13 cellular contexts compared by ENCODE assay signal in genomic region chr4:38872620-38873019, GRCh38. TPM values are rescaled to one million over a fixed set of nuclear protein-coding genes. Genes with fewer than 3 reads are reported as not detected.
A peak's percentile ranks its signal among the peaks of the same experiment; 100 is the strongest.
DNase-seq lines count a peak whose midpoint lies in the region; ATAC-seq and TF ChIP-seq lines count a peak whose summit lies in the region.
"Had no signal": no experiment of that assay in that cellular context is flagged by ENCODE, and none has a peak within 500 bp of the region (broad histone marks: within the 10 kb centered on the region; RNA-seq: fewer than 3 reads in every experiment).

No MANE protein-coding gene starts in this region.

- no peaks in the 10 kb centered on the region for H3K36me3 Mint-ChIP-seq in stimulated activated effector memory CD8-positive, alpha-beta T cell treated with anti-CD3 and anti-CD28 coated beads, Interleukin-12 subunit alpha, Interleukin-12 subunit beta, amount 100 ng/mL, for 72 hours
- H3K36me3 Mint-ChIP-seq: activated CD4-positive, alpha-beta memory T cell treated with anti-CD3 and anti-CD28 coated beads for 36 hours had no signal

- H3K27ac Mint-ChIP-seq in stimulated activated effector memory CD8-positive, alpha-beta T cell treated with anti-CD3 and anti-CD28 coated beads, Interleukin-12 subunit alpha, Interleukin-12 subunit beta, amount 100 ng/mL, for 72 hours = no peak overlapping the region
- H3K27ac Mint-ChIP-seq: activated CD4-positive, alpha-beta memory T cell treated with anti-CD3 and anti-CD28 coated beads for 36 hours had no signal

- H3K27me3 ChIP-seq in Peyer's patch (no peaks in the 10 kb centered on the region), stomach (no peaks in the 10 kb centered on the region)
- H3K27me3 ChIP-seq: dorsolateral prefrontal cortex had no signal

- peak overlapping the region in 3 of 4 donors; percentile 28 to 58 (median 29) for H3K27ac ChIP-seq in Peyer's patch
- H3K27ac ChIP-seq in stomach = peak overlapping the region in 4 of 5 donors; percentile 58 to 98 (median 70)
- H3K27ac ChIP-seq: KMS-11 had no signal

- H3K4me1 ChIP-seq in Peyer's patch = peaks cover 0 to 21% (median 0%) of the 10 kb centered on the region in 4 donors
- peaks cover 25 to 72% (median 54%) of the 10 kb centered on the region in 4 donors for H3K4me1 ChIP-seq in stomach

- TF ChIP-seq CTCF in Peyer's patch (IDR thresholded peaks at IDR 0.05) = no peak
- TF ChIP-seq CTCF in foreskin fibroblast (IDR thresholded peaks at IDR 0.05; ENCODE audit: low read depth, low read length) = no peak
- TF ChIP-seq CTCF in stomach (IDR thresholded peaks at IDR 0.05) = no peak

- H3K4me1 Mint-ChIP-seq in stimulated activated effector memory CD8-positive, alpha-beta T cell treated with anti-CD3 and anti-CD28 coated beads, Interleukin-12 subunit alpha, Interleukin-12 subunit beta, amount 100 ng/mL, for 72 hours = peaks cover 4% of the 10 kb centered on the region

- H3K4me3 ChIP-seq in Peyer's patch = no peak overlapping the region
- peak overlapping the region in 1 of 2 donors; percentile 23 for H3K4me3 ChIP-seq in foreskin fibroblast (ENCODE audit: low read depth in 1 of 2, low read length in 2 of 2)
- H3K4me3 ChIP-seq in stomach = no peak overlapping the region
- H3K4me3 ChIP-seq: dorsolateral prefrontal cortex had no signal

- intact Hi-C loops in stomach (cut with DNase I; ENCODE audit: low total_unique reads) = no loop called here

- H3K9me3 Mint-ChIP-seq in stimulated activated effector memory CD8-positive, alpha-beta T cell treated with anti-CD3 and anti-CD28 coated beads, Interleukin-12 subunit alpha, Interleukin-12 subunit beta, amount 100 ng/mL, for 72 hours = no peaks in the 10 kb centered on the region
- H3K9me3 Mint-ChIP-seq: activated CD4-positive, alpha-beta memory T cell treated with anti-CD3 and anti-CD28 coated beads for 36 hours had no signal

- H3K4me3 Mint-ChIP-seq in stimulated activated effector memory CD8-positive, alpha-beta T cell treated with anti-CD3 and anti-CD28 coated beads, Interleukin-12 subunit alpha, Interleukin-12 subunit beta, amount 100 ng/mL, for 72 hours = no peak overlapping the region
- H3K4me3 Mint-ChIP-seq: activated CD4-positive, alpha-beta memory T cell treated with anti-CD3 and anti-CD28 coated beads for 36 hours had no signal

- no peak for TF ChIP-seq EP300 in stomach (IDR thresholded peaks at IDR 0.05)

- 45 to 60% (median 53%) methylated on average over 5 of the region's 5 CpGs for WGBS in stomach, 5 donors

- DNase-seq in ELR (ENCODE audit: low read depth) (peak; percentile 76), Peyer's patch (peak in 1 of 3 donors; percentile 55), foreskin fibroblast (peak; percentile 85 to 90), stomach (peak; percentile 42), NCI-H187 treated with DMSO at 0.1 percent for 48 hours (lab: John Stamatoyannopoulos, UW) (no peak)
- no peak for DNase-seq in stimulated activated effector memory CD8-positive, alpha-beta T cell treated with anti-CD3 and anti-CD28 coated beads, Interleukin-12 subunit alpha, Interleukin-12 subunit beta, amount 100 ng/mL, for 72 hours (ENCODE audit: low spot score in 2 of 2)
- DNase-seq: activated CD4-positive, alpha-beta memory T cell treated with anti-CD3 and anti-CD28 coated beads for 36 hours; activated naive CD4-positive, alpha-beta T cell treated with anti-CD3 and anti-CD28 coated beads, Interleukin-2, amount 50 U/mL, for 16 hours; dorsolateral prefrontal cortex; SW 1271 had no signal

- TF ChIP-seq POLR2A in Peyer's patch (IDR thresholded peaks at IDR 0.05) (no peak), stomach (IDR thresholded peaks at IDR 0.05) (no peak)

- ATAC-seq in stimulated activated effector memory CD8-positive, alpha-beta T cell treated with anti-CD3 and anti-CD28 coated beads, Interleukin-12 subunit alpha, Interleukin-12 subunit beta, amount 100 ng/mL, for 72 hours = no peak
- no peak for ATAC-seq in HG02759 (IDR thresholded peaks at IDR 0.05; ENCODE audit: unreplicated experiment)
- ATAC-seq in GM21390 (IDR thresholded peaks at IDR 0.05; ENCODE audit: unreplicated experiment) = no peak

- H3K36me3 ChIP-seq in Peyer's patch (peaks cover 0 to 7% (median 0%) of the 10 kb centered on the region in 3 donors), stomach (peaks cover 0 to 21% (median 4%) of the 10 kb centered on the region in 4 donors)

- no peaks in the 10 kb centered on the region for H3K9me3 ChIP-seq in Peyer's patch
- H3K9me3 ChIP-seq in stomach = no peaks in the 10 kb centered on the region

RNA-seq across cellular contexts. Expression of gene FAM114A1, which starts 5.0 kb away (rescaled TPM):
- total RNA-seq in Peyer's patch (100 to 1,000 TPM in 1 of 4 donors, 10 to 100 TPM in 3; 52.2 to 106 (median 69.0) TPM), stomach (100 to 1,000 TPM in 2 of 5 donors, 10 to 100 TPM in 3; 23.2 to 149 (median 63.0) TPM)
- polyA plus RNA-seq in stomach = 10 to 100 TPM; 10.4 to 35.6 (median 35.6) TPM

RNA-seq across cellular contexts. Expression of gene TLR6, which starts 16.0 kb away (rescaled TPM):
- total RNA-seq in Peyer's patch = 10 to 100 TPM in 1 of 4 donors, 1 to 10 TPM in 3; 1.5 to 14.9 (median 2.3) TPM
- total RNA-seq in stomach = 10 to 100 TPM in 1 of 5 donors, 1 to 10 TPM in 2, not detected in 2; 3.3 to 29.0 (median 4.3) TPM
- under 1 TPM; 0.19 to 0.46 (median 0.23) TPM for polyA plus RNA-seq in stomach

Comparison
In these comparisons a context has a peak if more than half of its experiments do, and no peak if none do; other contexts are left out.
1. DNase-seq: peak in ELR (single experiment), foreskin fibroblast (2 of 2) and stomach (single experiment); none in stimulated activated effector memory CD8-positive, alpha-beta T cell treated with anti-CD3 and anti-CD28 coated beads, Interleukin-12 subunit alpha, Interleukin-12 subunit beta, amount 100 ng/mL, for 72 hours (0 of 2) and NCI-H187 treated with DMSO at 0.1 percent for 48 hours (single experiment).